1 cellular context compared by ENCODE assay signal in genomic region chr15:72474466-72474911, GRCh38.
TF ChIP-seq lines count a peak whose summit lies in the region.

No MANE protein-coding gene starts in this region.

TF ChIP-seq in K562, 482 proteins besides CTCF, POLR2A, EP300 and RAD21 (continued from another document):
- TF ChIP-seq, protein P1, sequence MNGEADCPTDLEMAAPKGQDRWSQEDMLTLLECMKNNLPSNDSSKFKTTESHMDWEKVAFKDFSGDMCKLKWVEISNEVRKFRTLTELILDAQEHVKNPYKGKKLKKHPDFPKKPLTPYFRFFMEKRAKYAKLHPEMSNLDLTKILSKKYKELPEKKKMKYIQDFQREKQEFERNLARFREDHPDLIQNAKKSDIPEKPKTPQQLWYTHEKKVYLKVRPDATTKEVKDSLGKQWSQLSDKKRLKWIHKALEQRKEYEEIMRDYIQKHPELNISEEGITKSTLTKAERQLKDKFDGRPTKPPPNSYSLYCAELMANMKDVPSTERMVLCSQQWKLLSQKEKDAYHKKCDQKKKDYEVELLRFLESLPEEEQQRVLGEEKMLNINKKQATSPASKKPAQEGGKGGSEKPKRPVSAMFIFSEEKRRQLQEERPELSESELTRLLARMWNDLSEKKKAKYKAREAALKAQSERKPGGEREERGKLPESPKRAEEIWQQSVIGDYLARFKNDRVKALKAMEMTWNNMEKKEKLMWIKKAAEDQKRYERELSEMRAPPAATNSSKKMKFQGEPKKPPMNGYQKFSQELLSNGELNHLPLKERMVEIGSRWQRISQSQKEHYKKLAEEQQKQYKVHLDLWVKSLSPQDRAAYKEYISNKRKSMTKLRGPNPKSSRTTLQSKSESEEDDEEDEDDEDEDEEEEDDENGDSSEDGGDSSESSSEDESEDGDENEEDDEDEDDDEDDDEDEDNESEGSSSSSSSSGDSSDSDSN (IDR thresholded peaks at IDR 0.05; ENCODE audit: borderline replicate concordance in 1 of 2, low read depth in 2 of 2, low read length in 2 of 2): peak; percentile 84 to 89; a peak in 3 of 4 replicates
- TF ChIP-seq ZFP1 (CRISPR knock-in tag; IDR thresholded peaks at IDR 0.05): no peak
- TF ChIP-seq RBFOX2 (IDR thresholded peaks at IDR 0.05; ENCODE audit: low read depth, low read length): peak; percentile 87
- TF ChIP-seq, protein P2, sequence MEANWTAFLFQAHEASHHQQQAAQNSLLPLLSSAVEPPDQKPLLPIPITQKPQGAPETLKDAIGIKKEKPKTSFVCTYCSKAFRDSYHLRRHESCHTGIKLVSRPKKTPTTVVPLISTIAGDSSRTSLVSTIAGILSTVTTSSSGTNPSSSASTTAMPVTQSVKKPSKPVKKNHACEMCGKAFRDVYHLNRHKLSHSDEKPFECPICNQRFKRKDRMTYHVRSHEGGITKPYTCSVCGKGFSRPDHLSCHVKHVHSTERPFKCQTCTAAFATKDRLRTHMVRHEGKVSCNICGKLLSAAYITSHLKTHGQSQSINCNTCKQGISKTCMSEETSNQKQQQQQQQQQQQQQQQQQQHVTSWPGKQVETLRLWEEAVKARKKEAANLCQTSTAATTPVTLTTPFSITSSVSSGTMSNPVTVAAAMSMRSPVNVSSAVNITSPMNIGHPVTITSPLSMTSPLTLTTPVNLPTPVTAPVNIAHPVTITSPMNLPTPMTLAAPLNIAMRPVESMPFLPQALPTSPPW (CRISPR knock-in tag; IDR thresholded peaks at IDR 0.05): peak; percentile 10; the same call in 1 of the 2 replicates
- TF ChIP-seq ZNF263 (CRISPR knock-in tag; IDR thresholded peaks at IDR 0.05; ENCODE audit: borderline replicate concordance): peak; percentile 68
- TF ChIP-seq RBBP5 (IDR thresholded peaks at IDR 0.05; ENCODE audit: borderline replicate concordance, insufficient read depth, low read length, poor library complexity, severe bottlenecking): peak; percentile 61
- 0 out of 2 replicates have a peak, but pooled peaks have one; percentile 29 for TF ChIP-seq ARID4B (CRISPR knock-in tag; IDR thresholded peaks at IDR 0.05)
- 0 out of 4 replicates have a peak, but pooled peaks of 1 of the 2 experiments have one; percentile 14 for TF ChIP-seq NONO (IDR thresholded peaks at IDR 0.05; ENCODE audit: low read depth in 2 of 2, low read length in 1 of 2)
- TF ChIP-seq SIN3A (IDR thresholded peaks at IDR 0.05; ENCODE audit: borderline replicate concordance in 2 of 2, control insufficient read depth in 1 of 2, low read depth in 2 of 2, low read length in 2 of 2): peak; percentile 1 to 63; a peak in 1 of 4 replicates
- no peak for TF ChIP-seq BRCA1 (IDR thresholded peaks at IDR 0.05)
- 0 out of 2 replicates have a peak, but pooled peaks have one; percentile 68 for TF ChIP-seq BRCA1 (CRISPR knock-in tag; IDR thresholded peaks at IDR 0.05)
- no peak for TF ChIP-seq PTRF (tag; IDR thresholded peaks at IDR 0.05)
- TF ChIP-seq ZNF778 (CRISPR knock-in tag; IDR thresholded peaks at IDR 0.05): no peak
- TF ChIP-seq MECOM (CRISPR knock-in tag; IDR thresholded peaks at IDR 0.05): no peak
- TF ChIP-seq ARID2 (IDR thresholded peaks at IDR 0.05): no peak
- TF ChIP-seq, protein P3, sequence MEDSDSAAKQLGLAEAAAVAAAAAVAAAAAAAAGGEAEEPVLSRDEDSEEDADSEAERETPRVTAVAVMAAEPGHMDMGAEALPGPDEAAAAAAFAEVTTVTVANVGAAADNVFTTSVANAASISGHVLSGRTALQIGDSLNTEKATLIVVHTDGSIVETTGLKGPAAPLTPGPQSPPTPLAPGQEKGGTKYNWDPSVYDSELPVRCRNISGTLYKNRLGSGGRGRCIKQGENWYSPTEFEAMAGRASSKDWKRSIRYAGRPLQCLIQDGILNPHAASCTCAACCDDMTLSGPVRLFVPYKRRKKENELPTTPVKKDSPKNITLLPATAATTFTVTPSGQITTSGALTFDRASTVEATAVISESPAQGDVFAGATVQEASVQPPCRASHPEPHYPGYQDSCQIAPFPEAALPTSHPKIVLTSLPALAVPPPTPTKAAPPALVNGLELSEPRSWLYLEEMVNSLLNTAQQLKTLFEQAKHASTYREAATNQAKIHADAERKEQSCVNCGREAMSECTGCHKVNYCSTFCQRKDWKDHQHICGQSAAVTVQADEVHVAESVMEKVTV (CRISPR knock-in tag; IDR thresholded peaks at IDR 0.05): no peak
- peak; percentile 40 for TF ChIP-seq SAP30 (IDR thresholded peaks at IDR 0.05; ENCODE audit: borderline replicate concordance, insufficient read depth, low read depth, low read length, poor library complexity, severe bottlenecking)
- TF ChIP-seq PRPF4 (IDR thresholded peaks at IDR 0.05; ENCODE audit: insufficient read depth, low read depth, low read length, poor library complexity, severe bottlenecking): peak; percentile 21
- TF ChIP-seq MEIS2 (IDR thresholded peaks at IDR 0.05; ENCODE audit: partially characterized antibody): peak; percentile 1
- TF ChIP-seq, protein P4, sequence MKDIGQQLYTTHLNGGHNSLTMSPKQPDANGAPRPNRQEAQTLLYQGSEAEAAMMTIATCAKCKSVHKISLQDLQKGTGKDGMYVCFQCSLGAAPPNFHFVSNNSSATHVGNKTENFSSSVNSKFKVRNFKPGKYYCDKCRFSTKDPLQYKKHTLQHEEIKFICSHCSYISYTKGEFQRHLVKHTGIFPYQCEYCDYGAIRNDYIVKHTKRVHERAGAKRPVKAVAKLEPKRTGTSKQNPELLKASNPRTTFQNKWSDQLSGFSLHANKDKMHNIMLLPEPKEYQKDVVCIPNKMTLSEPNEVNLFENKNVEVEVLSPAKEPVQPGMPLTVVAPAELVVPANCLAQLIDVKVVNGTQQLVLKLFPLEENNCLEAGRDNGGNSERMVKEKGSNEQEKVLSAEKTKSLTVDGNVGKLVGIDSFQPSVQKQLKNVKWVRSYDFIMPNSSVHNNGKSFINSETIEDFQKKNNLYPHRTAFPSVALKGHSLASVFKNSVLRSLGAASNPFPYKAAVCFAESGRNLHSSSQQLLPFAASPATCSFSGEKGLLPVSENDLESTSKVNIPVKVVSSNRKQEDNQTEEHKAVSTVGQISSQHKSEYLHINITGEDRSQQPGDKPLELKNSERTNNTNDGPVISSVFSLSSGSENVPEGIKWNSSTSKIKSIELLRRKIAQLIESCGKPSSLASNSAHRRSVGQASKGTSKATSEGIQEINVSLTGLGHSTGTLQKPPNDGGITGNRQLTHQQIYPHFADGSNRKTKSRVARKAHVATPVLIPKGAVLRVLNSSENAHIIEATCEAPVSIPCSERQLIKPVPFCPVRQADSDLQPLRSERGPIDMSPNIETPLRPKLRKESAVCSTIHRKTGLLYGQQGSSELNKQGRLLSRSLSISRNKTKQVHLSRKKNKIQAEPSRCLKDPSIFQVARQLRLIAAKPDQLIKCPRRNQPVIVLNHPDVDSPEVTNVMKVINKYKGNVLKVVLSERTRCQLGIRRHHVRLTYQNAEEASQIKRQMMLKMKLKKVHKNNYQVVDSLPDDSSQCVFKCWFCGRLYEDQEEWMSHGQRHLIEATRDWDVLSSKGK (CRISPR knock-in tag; IDR thresholded peaks at IDR 0.05): no peak
- TF ChIP-seq PCBP1 (IDR thresholded peaks at IDR 0.05; ENCODE audit: low read depth, low read length, poor library complexity, severe bottlenecking): peak; percentile 53
